ENCODE assay signal across 11 cellular contexts in the genomic region with DNA sequence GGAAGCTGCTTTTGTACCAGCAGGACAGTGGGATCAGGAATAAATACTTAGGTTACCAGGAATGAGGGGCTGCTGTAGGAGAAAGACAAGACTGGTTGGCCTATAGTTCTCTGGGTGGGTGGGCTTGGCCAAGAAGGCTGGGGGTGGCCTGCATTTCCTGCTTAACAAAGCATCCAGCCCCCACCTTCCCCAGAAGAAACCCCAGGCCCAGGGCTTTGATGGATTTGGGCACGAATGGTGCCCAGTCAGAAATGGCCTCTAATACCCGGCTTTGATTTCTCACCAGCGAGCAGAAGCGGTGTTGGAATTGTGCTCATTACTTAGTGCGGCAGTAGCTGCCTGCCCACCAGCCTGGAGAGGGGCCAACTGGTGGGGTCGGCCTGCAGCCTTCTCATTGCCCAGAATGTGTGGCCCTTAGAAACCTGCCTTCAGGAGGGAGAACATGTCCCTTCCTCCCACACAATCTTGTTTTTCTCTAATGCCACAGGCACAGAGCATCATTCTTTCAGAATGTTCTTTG. TPM values are rescaled to one million over a fixed set of nuclear protein-coding genes. Genes with fewer than 3 reads are reported as not detected.
DNase-seq lines count a peak whose midpoint lies in the region; ATAC-seq and TF ChIP-seq lines count a peak whose summit lies in the region.
"Had no signal": no experiment of that assay in that cellular context is flagged by ENCODE, and none has a peak within 500 bp of the region (broad histone marks: within the 10 kb centered on the region; RNA-seq: fewer than 3 reads in every experiment).

No MANE protein-coding gene starts in this region.

- intact Hi-C loops in IMR-90 (cut with micrococcal nuclease): loop anchor here (10.0 kb wide), 1 partner anchor 400 kb away; a partner anchor contains a TSS

- H2AFZ ChIP-seq in IMR-90 (replicated peaks; ENCODE audit: low read length, poor library complexity) (no peak overlapping the region), osteoblast (ENCODE audit: low read length) (no peak overlapping the region)

- no peak overlapping the region for H3K9ac ChIP-seq in IMR-90 (ENCODE audit: low read depth, low read length)

- H2BK20ac ChIP-seq in IMR-90 (ENCODE audit: low read depth, low read length): no peak overlapping the region

- peak overlapping the region; percentile 33 for H3K4ac ChIP-seq in IMR-90 (ENCODE audit: low read depth, low read length)

- H3K79me1 ChIP-seq in IMR-90 (ENCODE audit: low read depth in 1 of 2, low read length in 2 of 2): peaks cover 18 to 36% of the 10 kb centered on the region in 2 experiments; a peak in 3 of 4 replicates

- peak overlapping the region; percentile 79 for H3K4me3 ChIP-seq in BJ (ENCODE audit: low read depth, low read length)
- H3K4me3 ChIP-seq in IMR-90 (ENCODE audit: insufficient read depth, low read depth, low read length): no peak overlapping the region
- H3K4me3 ChIP-seq in fibroblast of the aortic adventitia (ENCODE audit: low read depth, low read length): peak overlapping the region; percentile 88
- peak overlapping the region; percentile 90 for H3K4me3 ChIP-seq in osteoblast (ENCODE audit: insufficient read depth, low read length)

- no TSS peak for BruUV-seq in IMR-90 (replicated peaks; lab: Mats Ljungman, UMichigan)

- no peak overlapping the region; the same call in 2 of the 3 replicates for H2BK15ac ChIP-seq in IMR-90 (ENCODE audit: low read depth, low read length)

- H3K4me1 Mint-ChIP-seq in T-helper 2 cell treated with Interferon-gamma antibody and Interleukin-4, amounts not matched to agents 5 μg/mL and 100 μg/mL, for 36 hours (ENCODE audit: low read depth): no peaks in the 10 kb centered on the region

- H2AK9ac ChIP-seq in IMR-90 (replicated peaks; ENCODE audit: low read depth, low read length, poor library complexity): no peak overlapping the region

- H3K27ac ChIP-seq in IMR-90 (ENCODE audit: insufficient read depth, low read length) (no peak overlapping the region), osteoblast (ENCODE audit: low read depth, low read length) (peak overlapping the region; percentile 59)

- H3K36me3 Mint-ChIP-seq in T-helper 2 cell treated with Interferon-gamma antibody and Interleukin-4, amounts not matched to agents 5 μg/mL and 100 μg/mL, for 36 hours (ENCODE audit: low read depth): no peaks in the 10 kb centered on the region

- ATAC-seq in IMR-90 (ENCODE audit: low read depth): no peak
- ATAC-seq: left colon had no signal

- no peaks in the 10 kb centered on the region for H3K9me3 ChIP-seq in IMR-90 (ENCODE audit: control insufficient read depth, insufficient read depth, low read length)
- no peaks in the 10 kb centered on the region for H3K9me3 ChIP-seq in osteoblast (ENCODE audit: low read depth, low read length)
- H3K9me3 ChIP-seq: breast epithelium had no signal

- H4K20me1 ChIP-seq in IMR-90 (ENCODE audit: insufficient read depth, low read length) (peaks cover 24% of the 10 kb centered on the region; the same call in 1 of the 2 replicates), osteoblast (ENCODE audit: insufficient read depth, low read length) (peaks cover 17% of the 10 kb centered on the region)

- H2BK120ac ChIP-seq in IMR-90 (ENCODE audit: low read depth, low read length): peak overlapping the region; percentile 32; the same call in 1 of the 2 replicates

- H3K4me2 ChIP-seq in IMR-90 (ENCODE audit: low read depth, low read length) (peak overlapping the region; percentile 95; the same call in 1 of the 2 replicates), osteoblast (ENCODE audit: insufficient read depth, low read length) (peak overlapping the region; percentile 84)

- peaks cover 85% of the 10 kb centered on the region for H3K27me3 Mint-ChIP-seq in T-helper 2 cell treated with Interferon-gamma antibody and Interleukin-4, amounts not matched to agents 5 μg/mL and 100 μg/mL, for 36 hours (ENCODE audit: low read depth)

- WGBS in IMR-90 (ENCODE audit: extremely low coverage in 2 of 2, insufficient read length in 1 of 2), 2 experiments: 89% methylated on average over 3 of the region's 6 CpGs; no CpG with 5 or more reads in 1 of the 2 experiments

- 0 out of 2 replicates have a peak, but pooled peaks cover 9% of the 10 kb centered on the region for H3K9me1 ChIP-seq in IMR-90 (ENCODE audit: insufficient read depth, low read length)

- CTCF ChIA-PET in BJ (lab: Yijun Ruan, JAX) (interaction anchor here (1.4 to 6.4 kb wide), 3 partner anchors 45 to 70 kb away, joined by 3 to 78 read pairs (median 4); no protein-coding TSS in a partner anchor), IMR-90 (lab: Yijun Ruan, JAX) (no interaction called here)

- no peaks in the 10 kb centered on the region for H3K9me3 Mint-ChIP-seq in T-helper 2 cell treated with Interferon-gamma antibody and Interleukin-4, amounts not matched to agents 5 μg/mL and 100 μg/mL, for 36 hours

- dilution Hi-C loops in IMR-90 (cut with HindIII; ENCODE audit: low sequenced_read_pairs, unreplicated experiment): no loop called here

- H3K18ac ChIP-seq in IMR-90 (ENCODE audit: low read depth, low read length): no peak overlapping the region

- H3K36me3 ChIP-seq in BJ (ENCODE audit: control insufficient read depth, insufficient read depth, low read length) (no peaks in the 10 kb centered on the region), IMR-90 (ENCODE audit: control insufficient read depth, insufficient read depth, low read length) (no peaks in the 10 kb centered on the region), osteoblast (ENCODE audit: insufficient read depth, low read length) (no peaks in the 10 kb centered on the region)
- H3K36me3 ChIP-seq: breast epithelium had no signal

- peaks cover 48% of the 10 kb centered on the region for H3K79me2 ChIP-seq in osteoblast (ENCODE audit: insufficient read depth, low read length)

- in situ Hi-C loops in IMR-90 (cut with MboI; ENCODE audit: low sequenced_read_pairs): loop anchor here (5.0 kb wide), 1 partner anchor 53 kb away; no protein-coding TSS in a partner anchor

- no peak overlapping the region for H4K8ac ChIP-seq in IMR-90 (ENCODE audit: low read depth in 2 of 2, low read length in 2 of 2)

- 0 out of 2 replicates have a peak overlapping the region, but pooled peaks have one; percentile 13 for H3K14ac ChIP-seq in IMR-90 (replicated peaks; ENCODE audit: low read depth, low read length)

- peaks cover 18% of the 10 kb centered on the region for H3K27me3 ChIP-seq in BJ (ENCODE audit: control insufficient read depth, insufficient read depth, low read length)
- H3K27me3 ChIP-seq in IMR-90 (ENCODE audit: control insufficient read depth, insufficient read depth, low read length): peaks cover 21% of the 10 kb centered on the region
- peaks cover 22% of the 10 kb centered on the region for H3K27me3 ChIP-seq in osteoblast (ENCODE audit: insufficient read depth, low read length)

- H3K4me1 ChIP-seq in IMR-90 (ENCODE audit: control insufficient read depth, insufficient read depth, low read length) (peaks cover 18% of the 10 kb centered on the region), osteoblast (ENCODE audit: insufficient read depth, low read length) (peaks cover 44% of the 10 kb centered on the region)

- H2BK5ac ChIP-seq in IMR-90 (ENCODE audit: low read depth, low read length, poor library complexity, severe bottlenecking): no peak overlapping the region

- H2AK5ac ChIP-seq in IMR-90 (ENCODE audit: low read depth, low read length): peak overlapping the region; percentile 50; the same call in 1 of the 2 replicates

- POLR2A ChIA-PET in BJ (lab: Charles Lee): no interaction called here
- POLR2A ChIA-PET in IMR-90 (lab: Charles Lee; ENCODE audit: unreplicated experiment): no interaction called here

- no peak overlapping the region for H3K4me3 Mint-ChIP-seq in T-helper 2 cell treated with Interferon-gamma antibody and Interleukin-4, amounts not matched to agents 5 μg/mL and 100 μg/mL, for 36 hours

- TF ChIP-seq CTCF in BJ (IDR thresholded peaks at IDR 0.05; ENCODE audit: insufficient read depth, low read depth, low read length): no peak
- no peak for TF ChIP-seq CTCF in IMR-90 (conservative IDR thresholded peaks at IDR 0.05; ENCODE audit: low read depth, low read length)
- TF ChIP-seq CTCF in fibroblast of the aortic adventitia (IDR thresholded peaks at IDR 0.05; ENCODE audit: insufficient read depth, low read length): no peak
- no peak for TF ChIP-seq CTCF in osteoblast (IDR thresholded peaks at IDR 0.05; ENCODE audit: extremely low read depth, low read depth, low read length)

- H3K56ac ChIP-seq in IMR-90 (ENCODE audit: extremely low read depth, insufficient read depth, low read length): no peak overlapping the region

- H3K27ac Mint-ChIP-seq in T-helper 2 cell treated with Interferon-gamma antibody and Interleukin-4, amounts not matched to agents 5 μg/mL and 100 μg/mL, for 36 hours: no peak overlapping the region

- TF ChIP-seq RAD21 in IMR-90 (IDR thresholded peaks at IDR 0.05; ENCODE audit: low read length): no peak

- no peak overlapping the region for H4K5ac ChIP-seq in IMR-90 (ENCODE audit: low read depth, low read length)

- DNase-seq in BJ (ENCODE audit: low read depth): no peak
- DNase-seq in IMR-90: no peak
- no peak for DNase-seq in fibroblast of the aortic adventitia (ENCODE audit: low read depth)
- DNase-seq in osteoblast (ENCODE audit: insufficient read length, low spot score, missing footprints): no peak
- DNase-seq in stimulated activated CD4-positive, alpha-beta T cell treated with anti-CD3 and anti-CD28 coated beads, Interleukin-2, amount 100 ng/mL, for 24 hours: no peak
- no peak for DNase-seq in OCI-M2 (lab: John Stamatoyannopoulos, UW; ENCODE audit: unreplicated experiment)
- DNase-seq in T-helper 2 cell treated with Interferon-gamma antibody and Interleukin-4, amounts not matched to agents 5 μg/mL and 100 μg/mL, for 36 hours (ENCODE audit: low spot score): no peak
- no peak for DNase-seq in HuH-7.5 (ENCODE audit: low spot score)
- DNase-seq: NCI-H187 had no signal

- no peak overlapping the region for H4K91ac ChIP-seq in IMR-90 (ENCODE audit: insufficient read depth, low read depth, low read length)

- H3K23ac ChIP-seq in IMR-90 (ENCODE audit: low read depth, low read length): no peak overlapping the region

- TF ChIP-seq POLR2A in IMR-90 (IDR thresholded peaks at IDR 0.05; ENCODE audit: low read depth, low read length): no peak

TF ChIP-seq in IMR-90, 13 proteins besides CTCF, POLR2A, EP300 and RAD21 (continues in another document):
- TF ChIP-seq SMC3 (IDR thresholded peaks at IDR 0.05; ENCODE audit: low read depth, low read length) (no peak), NFE2L2 (IDR thresholded peaks at IDR 0.05; ENCODE audit: low read depth, low read length) (no peak), BHLHE40 (IDR thresholded peaks at IDR 0.05; ENCODE audit: low read depth, low read length) (no peak), MAZ (IDR thresholded peaks at IDR 0.05; ENCODE audit: borderline replicate concordance, low read depth, low read length) (no peak), RFX5 (IDR thresholded peaks at IDR 0.05; ENCODE audit: low read depth, low read length) (no peak)

RNA-seq across cellular contexts. Expression of a gene that starts 2.3 kb away (rescaled TPM):
- 17.5 and 27.4 TPM in 2 replicates for polyA plus RNA-seq in BJ (2011; rRNA removed)
- 22.5 and 23.6 TPM in 2 replicates for polyA minus RNA-seq in BJ (2011; rRNA and poly(A)+ RNA removed)
- total RNA-seq in IMR-90 (2012; rRNA removed): 1.4 and 1.6 TPM in 2 replicates
- 4.2 and 4.4 TPM in 2 replicates for polyA plus RNA-seq in IMR-90 (2012; rRNA removed)
- polyA plus RNA-seq in IMR-90 (2012; cell fraction: cytosol; rRNA removed): 3.2 and 6.3 TPM in 2 replicates
- 6.9 and 11.9 TPM in 2 replicates for polyA plus RNA-seq in IMR-90 (2012; cell fraction: nucleus; rRNA removed; ENCODE audit: low replicate concordance)
- total RNA-seq in fibroblast of the aortic adventitia (ENCODE audit: low replicate concordance): 20.6 and 35.7 TPM in 2 replicates
- 90.8 and 135 TPM in 2 replicates for total RNA-seq in osteoblast
